Comparison of ENCODE assay signal across 12 cellular contexts in the genomic region with DNA sequence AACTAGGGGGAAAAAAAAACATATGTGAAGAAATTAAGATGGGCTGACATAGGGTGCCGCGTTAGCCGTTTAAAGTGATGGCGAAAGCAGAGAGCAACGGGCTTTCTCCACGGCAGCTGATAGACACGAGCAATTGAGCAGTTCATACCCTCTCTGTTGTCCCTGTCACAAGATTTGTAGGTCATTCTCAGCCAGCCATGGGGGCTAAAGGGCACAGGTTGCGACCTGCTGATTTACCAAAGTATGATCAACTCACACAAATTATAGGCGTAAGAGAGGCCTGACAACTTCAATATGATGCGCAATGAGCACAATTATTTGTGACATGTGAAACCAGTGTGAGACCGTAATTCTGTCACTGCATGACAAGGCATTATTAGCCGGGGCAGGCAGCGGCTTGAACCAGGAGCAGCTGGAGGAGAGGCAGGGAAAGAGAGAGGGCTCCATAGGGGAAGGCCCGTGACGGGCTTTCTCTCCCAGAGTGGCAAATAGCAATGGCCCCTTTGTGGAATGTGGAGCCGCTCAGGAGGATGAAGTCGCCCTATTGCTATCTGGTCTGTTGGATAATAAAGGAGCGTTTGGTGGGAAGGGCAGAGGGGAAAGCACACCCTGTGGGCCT.
"Had no signal": no experiment of that assay in that cellular context is flagged by ENCODE, and none has a peak within 500 bp of the region (broad histone marks: within the 10 kb centered on the region; RNA-seq: fewer than 3 reads in every experiment).

No MANE protein-coding gene starts in this region.

- H3K36me3 ChIP-seq: heart right ventricle, thoracic aorta had no signal

- DNase-seq: activated B cell treated with CpG ODN at 0.5 μM for 24 hours; activated CD4-positive, alpha-beta T cell treated with anti-CD3 and anti-CD28 coated beads, Interleukin-2, amount 10 ng/mL, durations not matched to agents 24 days and 14 days; activated naive CD4-positive, alpha-beta T cell treated with Interleukin-2 at 50 U/mL for 16 hours; activated naive CD8-positive, alpha-beta T cell treated with anti-CD3 and anti-CD28 coated beads, Interleukin-2, amount 50 U/mL, for 24 hours; foreskin melanocyte; heart right ventricle; naive B cell; occipital lobe; stimulated activated CD4-positive, alpha-beta T cell treated with anti-CD3 and anti-CD28 coated beads, Interleukin-12 subunit alpha, Interleukin-12 subunit beta, amount 100 ng/mL, for 4 hours; stimulated activated CD4-positive, alpha-beta T cell treated with anti-CD3 and anti-CD28 coated beads, Interleukin-2, amount 100 ng/mL, for 48 hours; stimulated activated CD8-positive, alpha-beta memory T cell treated with anti-CD3 and anti-CD28 coated beads, Interleukin-4, amount 100 ng/mL, for 48 hours had no signal

- H3K27ac ChIP-seq: heart right ventricle, thoracic aorta had no signal

- ATAC-seq: activated naive CD8-positive, alpha-beta T cell treated with anti-CD3 and anti-CD28 coated beads, Interleukin-2, amount 50 U/mL, for 24 hours; heart right ventricle had no signal

- H3K9me3 ChIP-seq: heart right ventricle, thoracic aorta had no signal

- H3K4me3 ChIP-seq: heart right ventricle, thoracic aorta had no signal
